10 cellular contexts compared by ENCODE assay signal in genomic region chr3:186235554-186235953, GRCh38.
DNase-seq lines count a peak whose midpoint lies in the region; ATAC-seq lines count a peak whose summit lies in the region.
"Had no signal": no experiment of that assay in that cellular context is flagged by ENCODE, and none has a peak within 500 bp of the region (broad histone marks: within the 10 kb centered on the region; RNA-seq: fewer than 3 reads in every experiment).

No MANE protein-coding gene starts in this region.

- H3K36me3 Mint-ChIP-seq in naive thymus-derived CD4-positive, alpha-beta T cell, result no peaks in the 10 kb centered on the region
- H3K36me3 Mint-ChIP-seq in activated CD4-positive, alpha-beta memory T cell treated with anti-CD3 and anti-CD28 coated beads for 36 hours, result no peaks in the 10 kb centered on the region

- no peaks in the 10 kb centered on the region for H3K36me3 ChIP-seq in naive thymus-derived CD4-positive, alpha-beta T cell (ENCODE audit: control insufficient read depth in 2 of 3, insufficient read depth in 3 of 3, low read length in 3 of 3)

- H3K27ac Mint-ChIP-seq in naive thymus-derived CD4-positive, alpha-beta T cell, result peak overlapping the region in 8 of 9 donors; percentile 8 to 92 (median 53)
- no peak overlapping the region for H3K27ac Mint-ChIP-seq in activated CD4-positive, alpha-beta memory T cell treated with anti-CD3 and anti-CD28 coated beads for 36 hours

- CTCF ChIA-PET in naive thymus-derived CD4-positive, alpha-beta T cell (lab: Charles Lee), result no interaction called here
- CTCF ChIA-PET in activated CD4-positive, alpha-beta memory T cell treated with anti-CD3 and anti-CD28 coated beads for 36 hours (lab: Charles Lee), result no interaction called here

- H3K27ac ChIP-seq in naive thymus-derived CD4-positive, alpha-beta T cell (ENCODE audit: low read depth, low read length), result no peak overlapping the region

- H3K4me3 Mint-ChIP-seq in naive thymus-derived CD4-positive, alpha-beta T cell, result peak overlapping the region; percentile 13 to 78 (median 56)
- no peak overlapping the region for H3K4me3 Mint-ChIP-seq in activated CD4-positive, alpha-beta memory T cell treated with anti-CD3 and anti-CD28 coated beads for 36 hours

- ATAC-seq in GM18867 (IDR thresholded peaks at IDR 0.05; ENCODE audit: unreplicated experiment) (peak; percentile 91), GM21390 (IDR thresholded peaks at IDR 0.05; ENCODE audit: unreplicated experiment) (peak; percentile 91), HG03175 (IDR thresholded peaks at IDR 0.05; ENCODE audit: unreplicated experiment) (peak; percentile 83)
- peak; percentile 41 for ATAC-seq in naive thymus-derived CD4-positive, alpha-beta T cell
- ATAC-seq: Panc1 had no signal

- H3K4me3 ChIP-seq in naive thymus-derived CD4-positive, alpha-beta T cell (ENCODE audit: low read length), result no peak overlapping the region

- peak in 1 of 9 donors; percentile 16 for DNase-seq in naive thymus-derived CD4-positive, alpha-beta T cell
- DNase-seq in posterior vena cava (ENCODE audit: low spot score) (no peak), cerebellar cortex (ENCODE audit: low spot score) (no peak)
- DNase-seq in activated CD4-positive, alpha-beta memory T cell treated with anti-CD3 and anti-CD28 coated beads for 36 hours, result no peak
- DNase-seq: effector CD8-positive, alpha-beta T cell; stimulated activated CD4-positive, alpha-beta T cell treated with anti-CD3 and anti-CD28 coated beads, Interleukin-12 subunit alpha, Interleukin-12 subunit beta, amount 100 ng/mL, for 4 hours had no signal

- H3K27me3 ChIP-seq in naive thymus-derived CD4-positive, alpha-beta T cell (ENCODE audit: control insufficient read depth in 2 of 2, insufficient read depth in 2 of 2, low read length in 2 of 2), result no peaks in the 10 kb centered on the region

- H3K9me3 ChIP-seq in naive thymus-derived CD4-positive, alpha-beta T cell (ENCODE audit: control insufficient read depth in 2 of 3, low read length in 3 of 3), result no peaks in the 10 kb centered on the region

- peaks cover 7 to 21% (median 14%) of the 10 kb centered on the region in 7 donors for H3K4me1 Mint-ChIP-seq in naive thymus-derived CD4-positive, alpha-beta T cell
- H3K4me1 Mint-ChIP-seq in activated CD4-positive, alpha-beta memory T cell treated with anti-CD3 and anti-CD28 coated beads for 36 hours (ENCODE audit: low read depth), result peaks cover 6% of the 10 kb centered on the region

- intact Hi-C loops in naive thymus-derived CD4-positive, alpha-beta T cell (cut with micrococcal nuclease), result no loop called here
- intact Hi-C loops in posterior vena cava (cut with DNase I), result loop anchor here in 1 of 2 donors (10.0 kb wide), 1 partner anchor 251 kb away; no protein-coding TSS in a partner anchor
- intact Hi-C loops in activated CD4-positive, alpha-beta memory T cell treated with anti-CD3 and anti-CD28 coated beads for 36 hours (cut with micrococcal nuclease), result loop anchor here (1.0 kb wide), 1 partner anchor 127 kb away; no protein-coding TSS in a partner anchor

- POLR2A ChIA-PET in naive thymus-derived CD4-positive, alpha-beta T cell (lab: Charles Lee), result no interaction called here
- POLR2A ChIA-PET in activated CD4-positive, alpha-beta memory T cell treated with anti-CD3 and anti-CD28 coated beads for 36 hours (lab: Charles Lee), result no interaction called here

- peaks cover 0 to 6% of the 10 kb centered on the region in 2 donors for H3K4me1 ChIP-seq in naive thymus-derived CD4-positive, alpha-beta T cell (ENCODE audit: control insufficient read depth in 2 of 2, insufficient read depth in 2 of 2, low read length in 2 of 2)

- peaks cover 0 to 6% (median 0%) of the 10 kb centered on the region in 5 donors for H3K27me3 Mint-ChIP-seq in naive thymus-derived CD4-positive, alpha-beta T cell
- peaks cover 13% of the 10 kb centered on the region for H3K27me3 Mint-ChIP-seq in activated CD4-positive, alpha-beta memory T cell treated with anti-CD3 and anti-CD28 coated beads for 36 hours

- no peaks in the 10 kb centered on the region for H3K9me3 Mint-ChIP-seq in naive thymus-derived CD4-positive, alpha-beta T cell
- no peaks in the 10 kb centered on the region for H3K9me3 Mint-ChIP-seq in activated CD4-positive, alpha-beta memory T cell treated with anti-CD3 and anti-CD28 coated beads for 36 hours

Comparison
In these comparisons a context has a peak if more than half of its experiments do, and no peak if none do; other contexts are left out.
1. ATAC-seq: peak in every context shown above with its lines; median percentile 91 in GM18867; 91 in GM21390; 83 in HG03175; 41 in naive thymus-derived CD4-positive, alpha-beta T cell.